19 cellular contexts compared by ENCODE assay signal in genomic region chr11:69922596-69923111, GRCh38.
DNase-seq lines count a peak whose midpoint lies in the region; ATAC-seq and TF ChIP-seq lines count a peak whose summit lies in the region.
"Had no signal": no experiment of that assay in that cellular context is flagged by ENCODE, and none has a peak within 500 bp of the region (broad histone marks: within the 10 kb centered on the region; RNA-seq: fewer than 3 reads in every experiment).

No MANE protein-coding gene starts in this region.

- peaks cover 33% of the 10 kb centered on the region for H3K27me3 Mint-ChIP-seq in activated naive CD8-positive, alpha-beta T cell treated with anti-CD3 and anti-CD28 coated beads, Interleukin-2, amount 10 ng/mL, durations not matched to agents 7 days and 5 days
- H3K27me3 Mint-ChIP-seq in activated naive CD8-positive, alpha-beta T cell treated with anti-CD3 and anti-CD28 coated beads, Interleukin-2, amount 50 U/mL, for 24 hours = peaks cover 44% of the 10 kb centered on the region

- POLR2A ChIA-PET in activated naive CD8-positive, alpha-beta T cell treated with anti-CD3 and anti-CD28 coated beads, Interleukin-2, amount 10 ng/mL, durations not matched to agents 7 days and 5 days (lab: Charles Lee) = no interaction called here

- intact Hi-C loops in left colon (cut with DNase I, micrococcal nuclease) (no loop called here), sigmoid colon (cut with DNase I) (no loop called here)

- no peaks in the 10 kb centered on the region for H3K36me3 Mint-ChIP-seq in activated naive CD8-positive, alpha-beta T cell treated with anti-CD3 and anti-CD28 coated beads, Interleukin-2, amount 10 ng/mL, durations not matched to agents 7 days and 5 days
- no peaks in the 10 kb centered on the region for H3K36me3 Mint-ChIP-seq in activated naive CD8-positive, alpha-beta T cell treated with anti-CD3 and anti-CD28 coated beads, Interleukin-2, amount 50 U/mL, for 24 hours (ENCODE audit: low read depth)
- H3K36me3 Mint-ChIP-seq: CD8-positive, alpha-beta memory T cell had no signal

- TF ChIP-seq CTCF in sigmoid colon (IDR thresholded peaks at IDR 0.05) = no peak

- H3K4me1 Mint-ChIP-seq in activated naive CD8-positive, alpha-beta T cell treated with anti-CD3 and anti-CD28 coated beads, Interleukin-2, amount 10 ng/mL, durations not matched to agents 7 days and 5 days = peaks cover 7% of the 10 kb centered on the region
- peaks cover 6% of the 10 kb centered on the region for H3K4me1 Mint-ChIP-seq in activated naive CD8-positive, alpha-beta T cell treated with anti-CD3 and anti-CD28 coated beads, Interleukin-2, amount 50 U/mL, for 24 hours

- no peak overlapping the region for H3K27ac ChIP-seq in sigmoid colon
- H3K27ac ChIP-seq: A549; BLaER1 treated with 17β-estradiol and CSF1 and Interleukin-3, amounts not matched to agents 10 nM and 100 nM; KMS-11 had no signal

- no peak overlapping the region for H3K27ac Mint-ChIP-seq in activated naive CD8-positive, alpha-beta T cell treated with anti-CD3 and anti-CD28 coated beads, Interleukin-2, amount 10 ng/mL, durations not matched to agents 7 days and 5 days
- H3K27ac Mint-ChIP-seq in activated naive CD8-positive, alpha-beta T cell treated with anti-CD3 and anti-CD28 coated beads, Interleukin-2, amount 50 U/mL, for 24 hours = no peak overlapping the region
- H3K27ac Mint-ChIP-seq: CD8-positive, alpha-beta memory T cell had no signal

- ATAC-seq in activated naive CD8-positive, alpha-beta T cell treated with anti-CD3 and anti-CD28 coated beads, Interleukin-2, amount 10 ng/mL, durations not matched to agents 7 days and 5 days (ENCODE audit: low read depth) = no peak
- no peak for ATAC-seq in activated naive CD8-positive, alpha-beta T cell treated with anti-CD3 and anti-CD28 coated beads, Interleukin-2, amount 50 U/mL, for 24 hours
- ATAC-seq in left colon (no peak), GM21786 (IDR thresholded peaks at IDR 0.05; ENCODE audit: unreplicated experiment) (no peak), HG02852 (IDR thresholded peaks at IDR 0.05; ENCODE audit: unreplicated experiment) (no peak)
- ATAC-seq: A549 had no signal

- TF ChIP-seq EP300 in sigmoid colon (IDR thresholded peaks at IDR 0.05) = no peak

- H3K4me1 ChIP-seq in sigmoid colon = peaks cover 0 to 25% (median 11%) of the 10 kb centered on the region in 4 donors

- no peak for TF ChIP-seq POLR2A in sigmoid colon (IDR thresholded peaks at IDR 0.05)

- no peaks in the 10 kb centered on the region for H3K36me3 ChIP-seq in sigmoid colon
- H3K36me3 ChIP-seq: BLaER1 treated with 17β-estradiol and CSF1 and Interleukin-3, amounts not matched to agents 10 nM and 100 nM had no signal

- no peaks in the 10 kb centered on the region for H3K9me3 Mint-ChIP-seq in activated naive CD8-positive, alpha-beta T cell treated with anti-CD3 and anti-CD28 coated beads, Interleukin-2, amount 10 ng/mL, durations not matched to agents 7 days and 5 days
- H3K9me3 Mint-ChIP-seq in activated naive CD8-positive, alpha-beta T cell treated with anti-CD3 and anti-CD28 coated beads, Interleukin-2, amount 50 U/mL, for 24 hours = no peaks in the 10 kb centered on the region
- H3K9me3 Mint-ChIP-seq: CD8-positive, alpha-beta memory T cell had no signal

- H3K4me3 ChIP-seq in sigmoid colon = no peak overlapping the region
- H3K4me3 ChIP-seq: A549; BLaER1 treated with 17β-estradiol and CSF1 and Interleukin-3, amounts not matched to agents 10 nM and 100 nM had no signal

- H3K27me3 ChIP-seq in sigmoid colon = peaks cover 0 to 54% (median 0%) of the 10 kb centered on the region in 3 donors

- peak; percentile 11 for DNase-seq in activated naive CD8-positive, alpha-beta T cell treated with anti-CD3 and anti-CD28 coated beads, Interleukin-2, amount 10 ng/mL, durations not matched to agents 7 days and 5 days
- DNase-seq in activated naive CD8-positive, alpha-beta T cell treated with anti-CD3 and anti-CD28 coated beads, Interleukin-2, amount 50 U/mL, for 24 hours = no peak
- DNase-seq in left colon (peak; percentile 2 to 17), sigmoid colon (peak; percentile 52), NCI-H446 (lab: John Stamatoyannopoulos, UW) (no peak)
- DNase-seq: MV-4-11, NCI-H1417, NCI-H187, NCI-H2107, NCI-H524, NCI-H82, OCI-M1, Right ventricle myocardium superior had no signal

- no peak overlapping the region for H3K4me3 Mint-ChIP-seq in activated naive CD8-positive, alpha-beta T cell treated with anti-CD3 and anti-CD28 coated beads, Interleukin-2, amount 10 ng/mL, durations not matched to agents 7 days and 5 days
- no peak overlapping the region for H3K4me3 Mint-ChIP-seq in activated naive CD8-positive, alpha-beta T cell treated with anti-CD3 and anti-CD28 coated beads, Interleukin-2, amount 50 U/mL, for 24 hours

- 90 to 94% methylated on average over 14 of the region's 14 CpGs for WGBS in sigmoid colon, 2 donors

- H3K9me3 ChIP-seq in sigmoid colon = no peaks in the 10 kb centered on the region
- H3K9me3 ChIP-seq: A549; BLaER1 treated with 17β-estradiol and CSF1 and Interleukin-3, amounts not matched to agents 10 nM and 100 nM had no signal

Comparison
In these comparisons a context has a peak if more than half of its experiments do, and no peak if none do; other contexts are left out.
1. DNase-seq: peak in activated naive CD8-positive, alpha-beta T cell treated with anti-CD3 and anti-CD28 coated beads, Interleukin-2, amount 10 ng/mL, durations not matched to agents 7 days and 5 days (single experiment), left colon (2 of 2) and sigmoid colon (single experiment); none in activated naive CD8-positive, alpha-beta T cell treated with anti-CD3 and anti-CD28 coated beads, Interleukin-2, amount 50 U/mL, for 24 hours (single experiment) and NCI-H446 (0 of 2).